8 cellular contexts compared by ENCODE assay signal in genomic region chr12:96398422-96399080, GRCh38. TPM values are rescaled to one million over a fixed set of nuclear protein-coding genes. Genes with fewer than 3 reads are reported as not detected.
DNase-seq lines count a peak whose midpoint lies in the region; ATAC-seq and TF ChIP-seq lines count a peak whose summit lies in the region.

No MANE protein-coding gene starts in this region.

- H3K79me2 ChIP-seq in neural cell (replicated peaks; ENCODE audit: insufficient read depth, low read length) = peaks cover 54% of the 10 kb centered on the region

- H4K20me1 ChIP-seq in neural cell (ENCODE audit: insufficient read depth) = no peaks in the 10 kb centered on the region

- intact Hi-C loops in Panc1 (cut with micrococcal nuclease; ENCODE audit: unreplicated experiment) = loop anchor here (2.0 to 10.0 kb wide), 2 partner anchors 94 to 336 kb away; no protein-coding TSS in a partner anchor

- CTCF ChIA-PET in Panc1 (lab: Charles Lee) = interaction anchor here (0.5 to 0.7 kb wide), 3 partner anchors 8 to 153 kb away, joined by 3 to 4 read pairs (median 4); no protein-coding TSS in a partner anchor

- H3K4me1 ChIP-seq in Panc1 (ENCODE audit: control insufficient read depth, insufficient read depth, low read length) = peaks cover 37% of the 10 kb centered on the region; the same call in 1 of the 2 replicates

- ATAC-seq in Panc1 = no peak; the same call in 1 of the 2 replicates
- ATAC-seq in GM18867 (IDR thresholded peaks at IDR 0.05; ENCODE audit: unreplicated experiment) = no peak
- no peak for ATAC-seq in HG02938 (IDR thresholded peaks at IDR 0.05; ENCODE audit: unreplicated experiment)

- in situ Hi-C loops in Panc1 (cut with HindIII; ENCODE audit: low pct_unique_long_range_greater_than_20kb, low sequenced_read_pairs) = no loop called here

- H3K9me2 ChIP-seq in neural cell (ENCODE audit: insufficient read depth, low read length) = no peaks in the 10 kb centered on the region

- DNase-seq in DMS53 (lab: John Stamatoyannopoulos, UW) (peak; percentile 45), DMS53 treated with DMSO at 0.1 percent for 48 hours (lab: John Stamatoyannopoulos, UW; ENCODE audit: unreplicated experiment) (no peak), Panc1 (ENCODE audit: low read depth, low spot score) (no peak), epithelial cell of prostate (ENCODE audit: low read depth, low spot score) (no peak), SK-N-DZ (ENCODE audit: low spot score) (no peak)

- peak overlapping the region; percentile 70 for H2AFZ ChIP-seq in neural cell (ENCODE audit: low read depth, low read length)

- H3K4me2 ChIP-seq in neural cell (ENCODE audit: low read length) = peak overlapping the region; percentile 72

- peak overlapping the region; percentile 93 for H3K9ac ChIP-seq in neural cell (ENCODE audit: low read length)

- BruUV-seq in Panc1 (replicated peaks; lab: Mats Ljungman, UMichigan) = no TSS peak

- POLR2A ChIA-PET in Panc1 (lab: Charles Lee) = no interaction called here

- TF ChIP-seq EP300 in neural cell (conservative IDR thresholded peaks at IDR 0.05; ENCODE audit: poor library complexity, severe bottlenecking) = no peak

- TF ChIP-seq CTCF in Panc1 (IDR thresholded peaks at IDR 0.05) (no peak), neural cell (IDR thresholded peaks at IDR 0.05; ENCODE audit: poor library complexity, severe bottlenecking) (no peak)

- H3K27me3 ChIP-seq in Panc1 (ENCODE audit: control insufficient read depth, insufficient read depth, low read length) = no peaks in the 10 kb centered on the region
- H3K27me3 ChIP-seq in neural cell (ENCODE audit: insufficient read depth, low read depth, low read length) = no peaks in the 10 kb centered on the region

- no peaks in the 10 kb centered on the region; the same call in 1 of the 2 replicates for H3K36me3 ChIP-seq in Panc1 (ENCODE audit: control insufficient read depth, insufficient read depth, low read length)
- no peaks in the 10 kb centered on the region for H3K36me3 ChIP-seq in neural cell (ENCODE audit: insufficient read depth, low read length)

- H3K4me3 ChIP-seq in Panc1 (ENCODE audit: low read depth in 2 of 2, low read length in 2 of 2) = peak overlapping the region; percentile 81 to 93
- peak overlapping the region; percentile 81 for H3K4me3 ChIP-seq in neural cell (ENCODE audit: low read length)

- TF ChIP-seq RAD21 in neural cell (conservative IDR thresholded peaks at IDR 0.05) = no peak

- peaks cover 14% of the 10 kb centered on the region for H3F3A ChIP-seq in neural cell (ENCODE audit: insufficient read depth, low read length, poor library complexity, severe bottlenecking)

- H3K27ac ChIP-seq in Panc1 (ENCODE audit: low read length) = peak overlapping the region; percentile 79
- peak overlapping the region; percentile 97 for H3K27ac ChIP-seq in epithelial cell of prostate
- peak overlapping the region; percentile 86 for H3K27ac ChIP-seq in neural cell (ENCODE audit: low read length)

- H3K9me3 ChIP-seq in Panc1 (ENCODE audit: control insufficient read depth, insufficient read depth, low read depth, low read length) = no peaks in the 10 kb centered on the region
- no peaks in the 10 kb centered on the region for H3K9me3 ChIP-seq in neural cell (ENCODE audit: low read length)

TF ChIP-seq in neural cell, 6 proteins besides CTCF, POLR2A, EP300 and RAD21:
- TF ChIP-seq REST (IDR thresholded peaks at IDR 0.05; ENCODE audit: borderline replicate concordance) (no peak), POLR2AphosphoS5 (IDR thresholded peaks at IDR 0.05) (no peak), TAF1 (IDR thresholded peaks at IDR 0.05; ENCODE audit: low read depth) (no peak), MXI1 (conservative IDR thresholded peaks at IDR 0.05; ENCODE audit: poor library complexity, severe bottlenecking) (no peak), EZH2 (IDR thresholded peaks at IDR 0.05; ENCODE audit: borderline replicate concordance, insufficient read depth, low read length, poor library complexity, severe bottlenecking) (no peak), SMC3 (conservative IDR thresholded peaks at IDR 0.05; ENCODE audit: poor library complexity) (no peak)

RNA-seq across cellular contexts. Expression of gene CDK17, which starts 1.7 kb away (rescaled TPM):
- 23.2 TPM for total RNA-seq in Panc1 (2021; ENCODE audit: unreplicated experiment)
- 9.9 TPM for polyA plus RNA-seq in Panc1 (2012; ENCODE audit: insufficient read length)
- polyA plus RNA-seq in neural cell = 119 and 133 TPM in 2 replicates
- 224 and 237 TPM in 2 replicates for polyA minus RNA-seq in neural cell
- 18.0 and 26.2 TPM in 2 replicates for polyA plus RNA-seq in SK-N-DZ (2014; cell fraction: cytosol; rRNA removed)
- polyA plus RNA-seq in SK-N-DZ (2014; cell fraction: nucleus; rRNA removed) = 14.4 and 14.6 TPM in 2 replicates
